Comparison of ENCODE assay signal across 8 cellular contexts in the genomic region with DNA sequence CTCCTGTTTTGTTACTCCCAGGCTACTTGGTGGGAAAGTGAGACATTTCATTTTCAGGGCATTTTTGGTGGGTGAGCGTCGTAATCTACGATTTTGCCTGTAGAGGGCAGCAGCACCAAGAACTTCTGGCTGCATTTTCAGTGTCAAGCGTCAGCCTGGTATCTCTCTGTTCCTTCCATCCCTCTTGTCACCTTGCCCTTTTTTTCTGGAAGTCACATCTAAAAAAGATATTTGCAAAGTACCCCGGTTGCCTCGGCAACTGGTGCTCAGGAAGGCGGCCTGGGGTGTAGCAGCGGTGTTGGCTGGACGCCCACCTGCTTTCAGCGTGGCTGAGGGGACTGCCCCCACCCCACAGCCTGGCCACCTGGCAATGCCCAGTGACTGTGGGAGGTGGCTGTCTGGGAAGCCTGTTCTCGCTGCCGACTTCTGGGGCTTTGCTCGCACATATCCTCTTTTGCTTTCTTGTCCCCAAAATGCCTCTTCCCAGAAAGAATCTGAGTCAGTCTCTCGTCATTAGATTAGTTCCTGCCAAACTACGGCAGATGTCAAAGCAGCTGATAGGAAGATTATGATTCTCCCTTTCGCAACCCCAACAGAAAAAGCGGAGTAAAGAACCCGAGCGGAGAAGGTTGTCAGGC.
A peak's percentile ranks its signal among the peaks of the same experiment; 100 is the strongest.
DNase-seq lines count a peak whose midpoint lies in the region; ATAC-seq and TF ChIP-seq lines count a peak whose summit lies in the region.

No MANE protein-coding gene starts in this region.

- intact Hi-C loops in left cardiac atrium (cut with DNase I) = loop anchor here in 1 of 2 donors (10.0 kb wide), 1 partner anchor 432 kb away; no protein-coding TSS in a partner anchor

- H3K36me3 ChIP-seq in RWPE2 (ENCODE audit: low read depth) = no peaks in the 10 kb centered on the region
- H3K36me3 ChIP-seq in rectal smooth muscle tissue (ENCODE audit: control insufficient read depth, insufficient read depth, low read length) = no peaks in the 10 kb centered on the region

- no peak overlapping the region for H3K27ac ChIP-seq in RWPE2 (ENCODE audit: poor library complexity, severe bottlenecking)
- H3K27ac ChIP-seq in rectal smooth muscle tissue (ENCODE audit: low read depth, low read length) = peak overlapping the region; percentile 22

- no peaks in the 10 kb centered on the region for H3K4me1 ChIP-seq in RWPE2 (ENCODE audit: insufficient read depth, poor library complexity, severe bottlenecking)
- no peaks in the 10 kb centered on the region for H3K4me1 ChIP-seq in rectal smooth muscle tissue (ENCODE audit: control insufficient read depth, insufficient read depth, low read length)

- H3K9ac ChIP-seq in rectal smooth muscle tissue (ENCODE audit: low read length) = no peak overlapping the region

- H3K27me3 ChIP-seq in RWPE2 (ENCODE audit: insufficient read depth, poor library complexity, severe bottlenecking) = no peaks in the 10 kb centered on the region
- no peaks in the 10 kb centered on the region for H3K27me3 ChIP-seq in rectal smooth muscle tissue (ENCODE audit: control insufficient read depth, insufficient read depth, low read length)

- no peaks in the 10 kb centered on the region for H3K9me3 ChIP-seq in RWPE2 (ENCODE audit: severe bottlenecking)

- TF ChIP-seq CTCF in LNCAP (IDR thresholded peaks at IDR 0.05) = peak; percentile 76
- TF ChIP-seq CTCF in RWPE2 (IDR thresholded peaks at IDR 0.05; ENCODE audit: poor library complexity, severe bottlenecking) = peak; percentile 87

- DNase-seq in EH (ENCODE audit: low read depth) (peak; percentile 62), RWPE2 (ENCODE audit: low spot score) (no peak), amniotic epithelial cell (ENCODE audit: low read depth) (peak; percentile 60), left cardiac atrium (peak; percentile 92)

- ATAC-seq in GM21825 (IDR thresholded peaks at IDR 0.05; ENCODE audit: unreplicated experiment) (peak; percentile 82), RWPE2 (ENCODE audit: low read depth) (peak; percentile 67), left cardiac atrium (peak; percentile 74 to 89), HG03460 (IDR thresholded peaks at IDR 0.05; ENCODE audit: unreplicated experiment) (no peak)

- H3K4me3 ChIP-seq in RWPE2 (ENCODE audit: severe bottlenecking) (no peak overlapping the region), rectal smooth muscle tissue (ENCODE audit: low read length) (peak overlapping the region; percentile 13)
